13 cellular contexts compared by ENCODE assay signal in genomic region chr4:10803944-10804343, GRCh38.
"Had no signal": no experiment of that assay in that cellular context is flagged by ENCODE, and none has a peak within 500 bp of the region (broad histone marks: within the 10 kb centered on the region; RNA-seq: fewer than 3 reads in every experiment).

No MANE protein-coding gene starts in this region.

- DNase-seq: activated CD4-positive, alpha-beta T cell treated with anti-CD3 and anti-CD28 coated beads for 1 hour; activated CD4-positive, alpha-beta T cell treated with anti-CD3 and anti-CD28 coated beads, Interleukin-2, amount 50 U/mL, for 4 hours; activated naive CD4-positive, alpha-beta T cell treated with anti-CD3 and anti-CD28 coated beads, Interleukin-2, amount 10 ng/mL, durations not matched to agents 7 days and 5 days; adrenal gland; left ventricle myocardium inferior; stimulated activated naive CD4-positive, alpha-beta T cell treated with Interleukin-2 at 50 U/mL for 16 hours; substantia nigra; T1000; uterus had no signal

- H3K79me2 ChIP-seq: hepatocyte had no signal

- H3K27me3 ChIP-seq: adrenal gland, hepatocyte, tibial nerve, uterus had no signal

- H3K27ac ChIP-seq: adrenal gland, hepatocyte, left ventricle myocardium inferior, tibial nerve, uterus, VCaP had no signal

- H3K9me3 ChIP-seq: adrenal gland, uterus had no signal

- H3K36me3 ChIP-seq: adrenal gland, left ventricle myocardium inferior, tibial nerve, uterus had no signal

- H3K4me1 ChIP-seq: adrenal gland, left ventricle myocardium inferior, tibial nerve, uterus had no signal

- H2AFZ ChIP-seq: hepatocyte had no signal

- H3K4me2 ChIP-seq: hepatocyte had no signal

- H3K4me3 ChIP-seq: adrenal gland, hepatocyte, left ventricle myocardium inferior, tibial nerve, uterus had no signal

- ATAC-seq: natural killer cell treated with Interleukin-12 subunit alpha and Interleukin-12 subunit beta and Interleukin-15 and Interleukin-18, amount 100 ng/mL, for 72 hours had no signal
